In the genomic region with DNA sequence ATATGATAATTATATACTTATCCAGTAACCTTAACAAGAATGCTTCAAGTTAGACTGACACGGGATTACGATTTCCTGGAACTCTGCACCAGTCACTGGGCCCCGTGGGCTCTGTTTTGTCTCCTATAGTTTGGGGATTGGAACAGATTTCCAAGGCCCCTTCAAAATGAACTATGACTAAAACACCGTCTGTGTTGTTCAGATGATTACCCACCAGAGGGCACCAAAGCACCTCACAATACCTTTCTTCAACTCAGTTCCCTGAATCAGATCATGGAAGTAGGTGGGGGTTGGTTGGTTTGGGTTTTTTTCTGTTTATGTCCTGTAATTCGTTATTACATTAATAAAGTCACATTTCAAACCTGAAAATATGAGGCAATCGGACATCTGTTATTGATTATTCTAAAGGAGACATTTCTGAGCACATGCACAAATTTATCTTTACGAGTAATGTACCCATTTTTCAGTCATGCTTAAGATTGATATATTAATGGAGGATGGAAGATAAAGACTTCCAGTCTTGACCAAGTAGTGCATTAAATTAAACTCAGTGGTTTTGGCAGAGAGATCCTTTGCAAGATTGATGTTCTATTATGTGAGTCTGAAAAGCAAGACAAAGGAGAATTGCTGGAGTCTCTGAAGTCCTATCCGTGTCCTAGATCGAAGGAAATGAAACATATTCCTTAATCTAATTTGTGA, we compare ENCODE assay signal across 8 cellular contexts.
DNase-seq lines count a peak whose midpoint lies in the region; ATAC-seq lines count a peak whose summit lies in the region.

No MANE protein-coding gene starts in this region.

- H3K4me1 Mint-ChIP-seq in CD4-positive, alpha-beta memory T cell = no peaks in the 10 kb centered on the region
- no peaks in the 10 kb centered on the region for H3K4me1 Mint-ChIP-seq in memory B cell

- H3K27me3 ChIP-seq in CD4-positive, alpha-beta memory T cell (ENCODE audit: insufficient read depth, low read length) = no peaks in the 10 kb centered on the region

- no peak overlapping the region for H3K4me3 Mint-ChIP-seq in CD4-positive, alpha-beta memory T cell
- no peak overlapping the region for H3K4me3 Mint-ChIP-seq in memory B cell

- H3K27ac Mint-ChIP-seq in CD4-positive, alpha-beta memory T cell = no peak overlapping the region
- no peak overlapping the region for H3K27ac Mint-ChIP-seq in memory B cell

- H3K27me3 Mint-ChIP-seq in CD4-positive, alpha-beta memory T cell = no peaks in the 10 kb centered on the region
- H3K27me3 Mint-ChIP-seq in memory B cell = no peaks in the 10 kb centered on the region

- H3K36me3 ChIP-seq in CD4-positive, alpha-beta memory T cell (ENCODE audit: insufficient read depth, low read length) = no peaks in the 10 kb centered on the region

- CTCF ChIA-PET in CD4-positive, alpha-beta memory T cell (lab: Charles Lee; ENCODE audit: partially characterized antibody) = interaction anchor here (0.7 to 2.2 kb wide), 5 partner anchors 211 to 958 kb away, joined by 3 to 12 read pairs (median 3); a partner anchor contains a TSS

- H3K4me1 ChIP-seq in CD4-positive, alpha-beta memory T cell (ENCODE audit: insufficient read depth, low read length) = no peaks in the 10 kb centered on the region

- peak; percentile 86 for ATAC-seq in GM19397 (IDR thresholded peaks at IDR 0.05; ENCODE audit: unreplicated experiment)
- peak; percentile 86 for ATAC-seq in HG03565 (IDR thresholded peaks at IDR 0.05; ENCODE audit: unreplicated experiment)
- ATAC-seq in memory B cell (ENCODE audit: low read depth) = peak; percentile 72

- no peak overlapping the region for H3K4me3 ChIP-seq in CD4-positive, alpha-beta memory T cell (ENCODE audit: low read length in 2 of 2)

- intact Hi-C loops in CD4-positive, alpha-beta memory T cell (cut with micrococcal nuclease) = loop anchor here (1.0 to 5.0 kb wide), 5 partner anchors 211 to 957 kb away; a partner anchor contains a TSS

- H3K36me3 Mint-ChIP-seq in CD4-positive, alpha-beta memory T cell = no peaks in the 10 kb centered on the region
- no peaks in the 10 kb centered on the region for H3K36me3 Mint-ChIP-seq in memory B cell

- no peaks in the 10 kb centered on the region for H3K9me3 Mint-ChIP-seq in CD4-positive, alpha-beta memory T cell
- H3K9me3 Mint-ChIP-seq in memory B cell = no peaks in the 10 kb centered on the region

- no peak overlapping the region for H3K27ac ChIP-seq in CD4-positive, alpha-beta memory T cell (ENCODE audit: low read depth, low read length)

- DNase-seq in CD4-positive, alpha-beta memory T cell = peak; percentile 38 to 55 (median 46)
- peak; percentile 72 for DNase-seq in NCI-H748 treated with DMSO at 0.1 percent for 48 hours (lab: John Stamatoyannopoulos, UW)
- peak; percentile 17 to 39 for DNase-seq in activated CD4-positive, alpha-beta T cell treated with anti-CD3 and anti-CD28 coated beads, Interleukin-2, amount 50 U/mL, for 24 hours (ENCODE audit: low read depth in 1 of 2, low spot score in 1 of 2)
- peak; percentile 38 for DNase-seq in effector CD4-positive, alpha-beta T cell
- peak; percentile 47 to 48 for DNase-seq in memory B cell (ENCODE audit: low spot score in 2 of 2)
- peak; percentile 65 for DNase-seq in stimulated activated CD8-positive, alpha-beta memory T cell treated with anti-CD3 and anti-CD28 coated beads, Interleukin-4, amount 100 ng/mL, for 48 hours

- POLR2A ChIA-PET in CD4-positive, alpha-beta memory T cell (lab: Charles Lee; ENCODE audit: partially characterized antibody) = no interaction called here

- H3K9me3 ChIP-seq in CD4-positive, alpha-beta memory T cell (ENCODE audit: control insufficient read depth in 1 of 2, low read length in 2 of 2) = no peaks in the 10 kb centered on the region
